18 cellular contexts compared by ENCODE assay signal in the genomic region with DNA sequence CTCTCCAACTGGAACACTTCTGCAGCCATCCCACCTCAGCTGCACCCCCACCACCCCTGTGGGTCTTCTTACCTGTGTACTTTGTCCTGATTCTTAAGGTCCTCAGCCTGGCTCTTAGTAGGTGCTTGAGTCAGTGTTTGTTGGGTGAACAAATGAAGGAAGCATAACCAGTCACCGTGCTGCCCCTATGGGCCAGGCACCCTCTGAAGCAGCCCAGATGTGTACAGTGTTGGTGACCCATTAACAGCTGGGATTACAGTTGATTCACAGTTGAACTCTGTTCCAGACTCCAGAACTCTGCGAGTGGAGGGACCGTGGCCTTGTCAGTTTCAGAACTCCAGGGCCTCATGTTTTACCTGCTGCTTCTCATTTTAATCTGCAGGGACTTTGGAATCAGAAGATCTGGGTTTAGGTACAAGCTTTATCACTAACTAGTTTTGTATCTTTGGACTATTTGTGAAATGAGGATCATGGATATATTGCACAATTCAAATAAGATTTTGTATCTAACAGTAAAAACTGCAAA.
"Had no signal": no experiment of that assay in that cellular context is flagged by ENCODE, and none has a peak within 500 bp of the region (broad histone marks: within the 10 kb centered on the region; RNA-seq: fewer than 3 reads in every experiment).

No MANE protein-coding gene starts in this region.

- H3K4me3 Mint-ChIP-seq: activated CD4-positive, alpha-beta memory T cell treated with anti-CD3 and anti-CD28 coated beads, Interleukin-2, amount 10 ng/mL, durations not matched to agents 7 days and 5 days; activated CD8-positive, alpha-beta memory T cell treated with anti-CD3 and anti-CD28 coated beads, Interleukin-2, amount 10 ng/mL, durations not matched to agents 7 days and 5 days; activated naive CD4-positive, alpha-beta T cell treated with anti-CD3 and anti-CD28 coated beads, Interleukin-2, amount 10 ng/mL, durations not matched to agents 7 days and 5 days; dendritic cell treated with granulocyte-macrophage colony-stimulating factor and Interleukin-4, amounts not matched to agents 40 ng/mL and 50 ng/mL, for 4 days; nephron; T-helper 2 cell treated with Interferon-gamma antibody and Interleukin-4, amounts not matched to agents 5 μg/mL and 100 μg/mL, for 36 hours had no signal

- H3K9me3 Mint-ChIP-seq: activated CD4-positive, alpha-beta memory T cell treated with anti-CD3 and anti-CD28 coated beads, Interleukin-2, amount 10 ng/mL, durations not matched to agents 7 days and 5 days; activated naive CD4-positive, alpha-beta T cell treated with anti-CD3 and anti-CD28 coated beads, Interleukin-2, amount 10 ng/mL, durations not matched to agents 7 days and 5 days; dendritic cell treated with granulocyte-macrophage colony-stimulating factor and Interleukin-4, amounts not matched to agents 40 ng/mL and 50 ng/mL, for 4 days; nephron; T-helper 2 cell treated with Interferon-gamma antibody and Interleukin-4, amounts not matched to agents 5 μg/mL and 100 μg/mL, for 36 hours had no signal

- H3K36me3 Mint-ChIP-seq: activated CD8-positive, alpha-beta memory T cell treated with anti-CD3 and anti-CD28 coated beads, Interleukin-2, amount 10 ng/mL, durations not matched to agents 7 days and 5 days had no signal

- ATAC-seq: activated CD8-positive, alpha-beta memory T cell treated with anti-CD3 and anti-CD28 coated beads, Interleukin-2, amount 10 ng/mL, durations not matched to agents 7 days and 5 days; stimulated activated naive CD8-positive, alpha-beta T cell treated with anti-CD3 and anti-CD28 coated beads, Interleukin-15, Interleukin-2, amounts not matched to agents 100 U/mL and 50 U/mL, for 24 hours had no signal

- DNase-seq: activated CD4-positive, alpha-beta memory T cell treated with anti-CD3 and anti-CD28 coated beads, Interleukin-2, amount 10 ng/mL, durations not matched to agents 7 days and 5 days; activated CD4-positive, alpha-beta T cell treated with anti-CD3 and anti-CD28 coated beads for 48 hours; activated CD4-positive, CD25-positive, alpha-beta regulatory T cell; activated CD8-positive, alpha-beta memory T cell treated with anti-CD3 and anti-CD28 coated beads, Interleukin-2, amount 10 ng/mL, durations not matched to agents 7 days and 5 days; activated naive CD4-positive, alpha-beta T cell treated with anti-CD3 and anti-CD28 coated beads, Interleukin-2, amount 10 ng/mL, durations not matched to agents 7 days and 5 days; adrenal gland; effector CD8-positive, alpha-beta T cell; mesendoderm; nucleus accumbens; stimulated activated naive CD8-positive, alpha-beta T cell treated with anti-CD3 and anti-CD28 coated beads, Interleukin-15, Interleukin-2, amounts not matched to agents 100 U/mL and 50 U/mL, for 24 hours; substantia nigra; SW 1271; tibial artery; uterus had no signal

- H3K36me3 ChIP-seq: adrenal gland, uterus had no signal

- H3K27me3 ChIP-seq: adrenal gland, esophagus muscularis mucosa, tibial artery, uterus had no signal

- H3K27ac ChIP-seq: adrenal gland, esophagus muscularis mucosa, tibial artery, uterus had no signal

- H3K9me3 ChIP-seq: adrenal gland, esophagus muscularis mucosa, tibial artery, uterus had no signal

- H3K4me1 ChIP-seq: uterus had no signal

- H3K4me3 ChIP-seq: adrenal gland, esophagus muscularis mucosa, tibial artery, uterus had no signal

- H3K27me3 Mint-ChIP-seq: activated CD4-positive, alpha-beta memory T cell treated with anti-CD3 and anti-CD28 coated beads, Interleukin-2, amount 10 ng/mL, durations not matched to agents 7 days and 5 days; activated CD8-positive, alpha-beta memory T cell treated with anti-CD3 and anti-CD28 coated beads, Interleukin-2, amount 10 ng/mL, durations not matched to agents 7 days and 5 days; activated naive CD4-positive, alpha-beta T cell treated with anti-CD3 and anti-CD28 coated beads, Interleukin-2, amount 10 ng/mL, durations not matched to agents 7 days and 5 days; dendritic cell treated with granulocyte-macrophage colony-stimulating factor and Interleukin-4, amounts not matched to agents 40 ng/mL and 50 ng/mL, for 4 days had no signal

- H3K27ac Mint-ChIP-seq: activated CD4-positive, alpha-beta memory T cell treated with anti-CD3 and anti-CD28 coated beads, Interleukin-2, amount 10 ng/mL, durations not matched to agents 7 days and 5 days; activated CD8-positive, alpha-beta memory T cell treated with anti-CD3 and anti-CD28 coated beads, Interleukin-2, amount 10 ng/mL, durations not matched to agents 7 days and 5 days; activated naive CD4-positive, alpha-beta T cell treated with anti-CD3 and anti-CD28 coated beads, Interleukin-2, amount 10 ng/mL, durations not matched to agents 7 days and 5 days; dendritic cell treated with granulocyte-macrophage colony-stimulating factor and Interleukin-4, amounts not matched to agents 40 ng/mL and 50 ng/mL, for 4 days; nephron; T-helper 2 cell treated with Interferon-gamma antibody and Interleukin-4, amounts not matched to agents 5 μg/mL and 100 μg/mL, for 36 hours had no signal
